Comparison of ENCODE assay signal across 7 cellular contexts in the genomic region with DNA sequence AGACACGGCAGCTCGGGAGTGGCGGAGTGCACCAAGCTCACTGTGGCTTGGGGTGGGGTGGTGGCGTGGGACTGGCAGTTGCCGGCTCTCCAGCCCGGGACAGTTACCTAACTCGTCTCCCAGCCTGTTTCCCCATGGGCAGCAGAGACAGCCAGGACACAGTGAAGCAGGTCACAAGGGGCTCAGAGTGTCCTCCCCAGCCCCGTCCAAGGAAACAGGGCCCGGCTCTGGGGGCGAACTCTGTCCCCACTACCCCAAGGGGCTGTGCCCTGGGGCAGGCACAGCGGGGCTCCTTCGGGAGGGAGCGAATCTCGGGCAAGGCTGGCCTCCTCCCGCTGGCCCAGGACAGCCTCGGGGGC. TPM values are rescaled to one million over a fixed set of nuclear protein-coding genes. Genes with fewer than 3 reads are reported as not detected.
DNase-seq lines count a peak whose midpoint lies in the region; ATAC-seq and TF ChIP-seq lines count a peak whose summit lies in the region.

No MANE protein-coding gene starts in this region.

- peak overlapping the region; percentile 86 for H3K27ac ChIP-seq in cardiac muscle cell
- no peak overlapping the region for H3K27ac ChIP-seq in WERI-Rb-1

- H3K36me3 ChIP-seq in cardiac muscle cell (no peaks in the 10 kb centered on the region), WERI-Rb-1 (no peaks in the 10 kb centered on the region)

- H3K4me1 ChIP-seq in cardiac muscle cell (ENCODE audit: low read depth): peaks cover 18% of the 10 kb centered on the region

- no peak for TF ChIP-seq CTCF in cardiac muscle cell (IDR thresholded peaks at IDR 0.05; ENCODE audit: low read depth, low read length)
- no peak for TF ChIP-seq CTCF in retinal pigment epithelial cell (conservative IDR thresholded peaks at IDR 0.05; ENCODE audit: low read depth, low read length)
- TF ChIP-seq CTCF in WERI-Rb-1 (IDR thresholded peaks at IDR 0.05; ENCODE audit: low read depth, low read length): no peak

- ATAC-seq in GM21825 (IDR thresholded peaks at IDR 0.05; ENCODE audit: unreplicated experiment): peak; percentile 2
- peak; percentile 23 for ATAC-seq in SK-N-SH treated with all-trans-retinoic acid at 6 μM for 48 hours
- ATAC-seq in GM18867 (IDR thresholded peaks at IDR 0.05; ENCODE audit: unreplicated experiment): no peak

- H3K27me3 ChIP-seq in cardiac muscle cell (no peaks in the 10 kb centered on the region), WERI-Rb-1 (ENCODE audit: insufficient read depth, low read depth, severe bottlenecking) (no peaks in the 10 kb centered on the region)

- H3K9me3 ChIP-seq in cardiac muscle cell (ENCODE audit: low read depth) (no peaks in the 10 kb centered on the region), WERI-Rb-1 (ENCODE audit: severe bottlenecking) (no peaks in the 10 kb centered on the region)

- in situ Hi-C loops in G401 (cut with HindIII; ENCODE audit: low sequenced_read_pairs): no loop called here

- peak in 1 of 2 donors; percentile 50 for DNase-seq in cardiac muscle cell (ENCODE audit: low read depth in 1 of 2, low spot score in 1 of 2)
- no peak for DNase-seq in retinal pigment epithelial cell (ENCODE audit: low read depth)
- no peak for DNase-seq in WERI-Rb-1
- no peak for DNase-seq in G401 (ENCODE audit: low spot score)

- H3K4me3 ChIP-seq in cardiac muscle cell: peak overlapping the region; percentile 34
- H3K4me3 ChIP-seq in retinal pigment epithelial cell (ENCODE audit: low read length): peak overlapping the region; percentile 51
- no peak overlapping the region for H3K4me3 ChIP-seq in WERI-Rb-1 (ENCODE audit: low read depth, low read length)

TF ChIP-seq in SK-N-SH treated with all-trans-retinoic acid at 6 μM for 48 hours, 23 proteins besides CTCF, POLR2A, EP300 and RAD21:
- TF ChIP-seq RARB (CRISPR knock-in tag; IDR thresholded peaks at IDR 0.05): no peak
- no peak for TF ChIP-seq ISL1 (CRISPR knock-in tag; IDR thresholded peaks at IDR 0.05)
- no peak for TF ChIP-seq ZNF8 (CRISPR knock-in tag; IDR thresholded peaks at IDR 0.05)
- no peak for TF ChIP-seq ZFP3 (CRISPR knock-in tag; IDR thresholded peaks at IDR 0.05)
- TF ChIP-seq CSDC2 (CRISPR knock-in tag; IDR thresholded peaks at IDR 0.05): no peak
- no peak for TF ChIP-seq SNAI2 (CRISPR knock-in tag; IDR thresholded peaks at IDR 0.05)
- TF ChIP-seq PPARA (CRISPR knock-in tag; IDR thresholded peaks at IDR 0.05; ENCODE audit: borderline replicate concordance): no peak
- no peak for TF ChIP-seq ZFP30 (CRISPR knock-in tag; IDR thresholded peaks at IDR 0.05)
- TF ChIP-seq TOX (CRISPR knock-in tag; IDR thresholded peaks at IDR 0.05; ENCODE audit: borderline replicate concordance): no peak
- no peak for TF ChIP-seq ARNTL (CRISPR knock-in tag; IDR thresholded peaks at IDR 0.05; ENCODE audit: borderline replicate concordance, low read depth)
- TF ChIP-seq ESRRG (CRISPR knock-in tag; IDR thresholded peaks at IDR 0.05): no peak
- no peak for TF ChIP-seq PATZ1 (CRISPR knock-in tag; IDR thresholded peaks at IDR 0.05; ENCODE audit: borderline replicate concordance)

RNA-seq across cellular contexts. Expression of gene GPR157, which starts 0.8 kb away (rescaled TPM):
- 13.6 and 17.4 TPM in 2 replicates for total RNA-seq in cardiac muscle cell
- 10.2 and 20.1 TPM in 2 replicates for polyA plus RNA-seq in cardiac muscle cell
- 6.9 and 7.6 TPM in 2 replicates for total RNA-seq in G401 (2014; rRNA removed; shearing (Covaris generic))

RNA-seq across cellular contexts. Expression of gene SLC2A5, which starts 58.7 kb away (rescaled TPM):
- 0.04 TPM in 1 of 2 replicates, not detected in the other for total RNA-seq in cardiac muscle cell
- 0.11 TPM in 1 of 2 replicates, not detected in the other for polyA plus RNA-seq in cardiac muscle cell
- 0.64 TPM in 1 of 2 replicates, not detected in the other for total RNA-seq in G401 (2014; rRNA removed; shearing (Covaris generic))
